ENCODE assay signal across 10 cellular contexts in the genomic region with DNA sequence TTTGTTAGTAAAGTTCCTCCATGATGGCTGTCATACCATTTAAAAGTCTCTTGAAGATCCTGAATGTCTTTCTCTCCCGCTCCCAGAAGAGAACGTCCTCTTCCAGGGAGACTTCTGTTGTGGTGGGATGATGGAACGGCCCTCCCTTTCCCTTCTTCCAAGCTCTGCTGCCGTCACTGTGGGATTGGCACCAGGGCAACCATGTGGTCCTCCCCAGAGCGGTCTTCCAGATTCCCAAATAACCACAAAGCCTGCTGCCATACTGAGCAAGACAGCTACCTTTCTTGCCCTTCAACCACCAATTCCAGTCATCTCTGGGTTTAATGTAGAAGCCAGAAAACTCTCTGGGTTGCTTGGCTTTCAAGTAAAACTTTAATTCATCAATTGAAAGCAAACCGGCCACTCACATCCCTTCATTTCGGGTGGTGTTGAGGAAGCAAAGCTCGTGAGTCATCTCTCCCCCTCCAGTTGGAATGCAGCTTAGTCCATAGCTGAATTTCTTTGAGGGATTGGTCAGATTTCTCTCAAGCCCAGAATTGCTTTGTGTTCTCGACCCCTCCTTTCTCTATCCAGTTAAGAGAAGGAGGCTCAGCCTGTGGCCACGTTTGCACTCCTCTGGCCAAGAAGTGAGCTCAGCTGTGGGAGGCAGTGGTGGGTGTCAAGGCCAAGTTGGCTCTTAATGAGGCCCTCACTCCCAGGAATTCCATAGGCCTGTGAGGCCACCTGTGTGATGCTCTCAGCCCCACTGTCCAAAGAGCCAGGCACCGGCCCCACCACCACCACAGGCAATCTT. TPM values are rescaled to one million over a fixed set of nuclear protein-coding genes. Genes with fewer than 3 reads are reported as not detected.
A peak's percentile ranks its signal among the peaks of the same experiment; 100 is the strongest.
DNase-seq lines count a peak whose midpoint lies in the region; TF ChIP-seq lines count a peak whose summit lies in the region.
"Had no signal": no experiment of that assay in that cellular context is flagged by ENCODE, and none has a peak within 500 bp of the region (broad histone marks: within the 10 kb centered on the region; RNA-seq: fewer than 3 reads in every experiment).

No MANE protein-coding gene starts in this region.

- DNase-seq in AG09309 (ENCODE audit: low read depth): peak; percentile 94
- DNase-seq in LHCN-M2 (ENCODE audit: low read depth): peak; percentile 86
- DNase-seq in epithelial cell of prostate (ENCODE audit: low read depth, low spot score): no peak
- DNase-seq in non-pigmented ciliary epithelial cell (ENCODE audit: low read depth): peak; percentile 95
- no peak for DNase-seq in mesenteric fat pad (ENCODE audit: low spot score)
- DNase-seq in pons (ENCODE audit: low spot score): no peak
- DNase-seq in middle frontal gyrus (ENCODE audit: extremely low spot score, low spot score): no peak
- no peak for DNase-seq in NCI-H446 treated with DMSO at 0.1 percent for 48 hours (lab: John Stamatoyannopoulos, UW)
- DNase-seq: natural killer cell, NCI-H1105 had no signal

- no peak for TF ChIP-seq CTCF in AG09309 (IDR thresholded peaks at IDR 0.05; ENCODE audit: control insufficient read depth, insufficient read depth, low read depth, low read length, missing control alignments)

- H3K4me3 ChIP-seq in AG09309 (ENCODE audit: control insufficient read depth, low read depth, low read length): peak overlapping the region; percentile 16

- peak overlapping the region; percentile 17 for H3K27ac ChIP-seq in epithelial cell of prostate

RNA-seq across cellular contexts. Expression of gene FHDC1, which starts 36.9 kb away (rescaled TPM):
- total RNA-seq in LHCN-M2 (2014; rRNA removed): 0.13 and 0.46 TPM in 2 replicates
- 0.34 TPM for polyA plus RNA-seq in LHCN-M2 (2012)
- total RNA-seq in mesenteric fat pad: 1.2 TPM

Comparison
In these comparisons a context has a peak if more than half of its experiments do, and no peak if none do; other contexts are left out.
1. DNase-seq: peak in AG09309 (single experiment), LHCN-M2 (single experiment) and non-pigmented ciliary epithelial cell (single experiment); none in epithelial cell of prostate (single experiment), mesenteric fat pad (single experiment), pons (single experiment), middle frontal gyrus (single experiment) and NCI-H446 treated with DMSO at 0.1 percent for 48 hours (single experiment).